ENCODE assay signal across 16 cellular contexts in genomic region chr22:31095637-31096249, GRCh38. TPM values are rescaled to one million over a fixed set of nuclear protein-coding genes. Genes with fewer than 3 reads are reported as not detected.
DNase-seq lines count a peak whose midpoint lies in the region; ATAC-seq and TF ChIP-seq lines count a peak whose summit lies in the region.
"Had no signal": no experiment of that assay in that cellular context is flagged by ENCODE, and none has a peak within 500 bp of the region (broad histone marks: within the 10 kb centered on the region; RNA-seq: fewer than 3 reads in every experiment).

No MANE protein-coding gene starts in this region.

- H3K27ac Mint-ChIP-seq in HFFc6 (peak overlapping the region; percentile 8; the same call in 1 of the 2 replicates), endothelial cell (ENCODE audit: unreplicated experiment) (peak overlapping the region; percentile 57)
- H3K27ac Mint-ChIP-seq: GM23338 had no signal

- peak overlapping the region; percentile 36 for H3K27ac ChIP-seq in psoas muscle
- peak overlapping the region; percentile 99 to 100 for H3K27ac ChIP-seq in tibial artery
- no peak overlapping the region for H3K27ac ChIP-seq in mesenchymal stem cell (ENCODE audit: low read length, poor library complexity, severe bottlenecking)
- H3K27ac ChIP-seq: A549; BLaER1 treated with 17β-estradiol and CSF1 and Interleukin-3, amounts not matched to agents 10 nM and 100 nM; PC-9 had no signal

- DNase-seq in HFFc6 (no peak), endothelial cell (ENCODE audit: low spot score) (no peak), psoas muscle (no peak), tibial artery (no peak), mesenchymal stem cell (no peak)
- DNase-seq in activated CD4-positive, alpha-beta T cell treated with anti-CD3 and anti-CD28 coated beads, Interleukin-2, amount 50 U/mL, for 1 hour: no peak
- DNase-seq: GF-D8, KBM-7, NCI-H146, NCI-H2081, NCI-H524, PC-9 had no signal

- H3K4me3 Mint-ChIP-seq in HFFc6: no peak overlapping the region
- H3K4me3 Mint-ChIP-seq in endothelial cell (ENCODE audit: unreplicated experiment): peak overlapping the region; percentile 57
- H3K4me3 Mint-ChIP-seq: GM23338 had no signal

- H3K4me1 Mint-ChIP-seq in HFFc6 (ENCODE audit: low read depth) (peaks cover 5% of the 10 kb centered on the region; the same call in 1 of the 2 replicates), endothelial cell (ENCODE audit: unreplicated experiment) (peaks cover 23% of the 10 kb centered on the region)

- ATAC-seq in psoas muscle (no peak), GM21367 (IDR thresholded peaks at IDR 0.05; ENCODE audit: unreplicated experiment) (no peak)
- ATAC-seq: A549 had no signal

- H3K23ac ChIP-seq in mesenchymal stem cell (ENCODE audit: low read length in 2 of 2): no peak overlapping the region

- no peak overlapping the region for H3K14ac ChIP-seq in mesenchymal stem cell (ENCODE audit: low read length in 2 of 2)

- no peak overlapping the region for H3K18ac ChIP-seq in mesenchymal stem cell (ENCODE audit: low read depth in 1 of 2, low read length in 2 of 2)

- H3K36me3 Mint-ChIP-seq in HFFc6 (ENCODE audit: low read depth) (peaks cover 23% of the 10 kb centered on the region), endothelial cell (ENCODE audit: low read depth, unreplicated experiment) (peaks cover 45% of the 10 kb centered on the region)

- intact Hi-C loops in psoas muscle (cut with DNase I): no loop called here
- intact Hi-C loops in tibial artery (cut with DNase I; ENCODE audit: low total_unique reads): no loop called here

- H3K4ac ChIP-seq in mesenchymal stem cell (ENCODE audit: low read depth in 1 of 2, low read length in 2 of 2): no peak overlapping the region

- H3K9ac ChIP-seq in mesenchymal stem cell (ENCODE audit: low read length): no peak overlapping the region
- H3K9ac ChIP-seq: BLaER1 treated with 17β-estradiol and CSF1 and Interleukin-3, amounts not matched to agents 10 nM and 100 nM had no signal

- no peak overlapping the region for H2AK5ac ChIP-seq in mesenchymal stem cell (ENCODE audit: low read length, severe bottlenecking)

- H3K27me3 Mint-ChIP-seq in HFFc6 (ENCODE audit: insufficient read depth): peaks cover 6% of the 10 kb centered on the region
- H3K27me3 Mint-ChIP-seq in endothelial cell (ENCODE audit: unreplicated experiment): peaks cover 12% of the 10 kb centered on the region

- peaks cover 50% of the 10 kb centered on the region for H3K79me1 ChIP-seq in mesenchymal stem cell (replicated peaks; ENCODE audit: low read length, poor library complexity, severe bottlenecking)

- H2AFZ ChIP-seq in mesenchymal stem cell (ENCODE audit: low read depth, low read length): no peak overlapping the region
- H2AFZ ChIP-seq: GM23338, PC-9 had no signal

- H2BK120ac ChIP-seq in mesenchymal stem cell (ENCODE audit: low read depth, low read length): no peak overlapping the region

- WGBS in psoas muscle, 3 donors: 86 to 93% (median 93%) methylated on average over 3 of the region's 3 CpGs
- 96% methylated on average over 3 of the region's 3 CpGs for WGBS in mesenchymal stem cell

- H3K4me3 ChIP-seq in psoas muscle: peak overlapping the region; percentile 18
- H3K4me3 ChIP-seq in tibial artery: no peak overlapping the region
- H3K4me3 ChIP-seq in mesenchymal stem cell (ENCODE audit: insufficient read depth in 1 of 2, low read depth in 1 of 2, low read length in 2 of 2): no peak overlapping the region
- H3K4me3 ChIP-seq: A549; BLaER1 treated with 17β-estradiol and CSF1 and Interleukin-3, amounts not matched to agents 10 nM and 100 nM; GM23338; PC-9 had no signal

- no peak overlapping the region for H4K8ac ChIP-seq in mesenchymal stem cell (ENCODE audit: low read length)

- H3K9me3 Mint-ChIP-seq in HFFc6 (no peaks in the 10 kb centered on the region), endothelial cell (ENCODE audit: unreplicated experiment) (no peaks in the 10 kb centered on the region)
- H3K9me3 Mint-ChIP-seq: GM23338 had no signal

- no peak overlapping the region for H2BK12ac ChIP-seq in mesenchymal stem cell (ENCODE audit: low read length in 2 of 2)

- no peak overlapping the region for H2BK5ac ChIP-seq in mesenchymal stem cell (ENCODE audit: low read depth, low read length, poor library complexity, severe bottlenecking)

- H3K4me1 ChIP-seq in psoas muscle (peaks cover 55% of the 10 kb centered on the region), tibial artery (peaks cover 5 to 99% (median 91%) of the 10 kb centered on the region in 4 donors), mesenchymal stem cell (ENCODE audit: control insufficient read depth, insufficient read depth, low read depth, low read length) (peaks cover 12% of the 10 kb centered on the region)
- H3K4me1 ChIP-seq: A549 had no signal

- H2BK15ac ChIP-seq in mesenchymal stem cell (ENCODE audit: low read depth, poor library complexity, severe bottlenecking): no peak overlapping the region

- H3K36me3 ChIP-seq in psoas muscle (ENCODE audit: insufficient read depth in 1 of 2, low read depth in 1 of 2) (peaks cover 0 to 86% of the 10 kb centered on the region in 2 donors), tibial artery (peaks cover 93 to 100% (median 100%) of the 10 kb centered on the region in 3 donors), mesenchymal stem cell (ENCODE audit: control insufficient read depth in 1 of 2, insufficient read depth in 2 of 2, low read depth in 1 of 2, low read length in 2 of 2) (peaks cover 95 to 97% of the 10 kb centered on the region in 2 experiments)

- TF ChIP-seq CTCF in HFFc6 (IDR thresholded peaks at IDR 0.05): no peak
- no peak for TF ChIP-seq CTCF in endothelial cell (IDR thresholded peaks at IDR 0.05; ENCODE audit: unreplicated experiment)
- TF ChIP-seq CTCF in psoas muscle (IDR thresholded peaks at IDR 0.05): no peak
- no peak for TF ChIP-seq CTCF in tibial artery (IDR thresholded peaks at IDR 0.05)

- no peak overlapping the region for H4K91ac ChIP-seq in mesenchymal stem cell (ENCODE audit: low read length)

- H3K4me2 ChIP-seq in mesenchymal stem cell (ENCODE audit: low read length, poor library complexity, severe bottlenecking): no peak overlapping the region
- H3K4me2 ChIP-seq: A549; BLaER1 treated with 17β-estradiol and CSF1 and Interleukin-3, amounts not matched to agents 10 nM and 100 nM; GM23338; PC-9 had no signal

- H3K27me3 ChIP-seq in psoas muscle (ENCODE audit: insufficient read depth in 3 of 3, low read length in 2 of 3) (no peaks in the 10 kb centered on the region), tibial artery (no peaks in the 10 kb centered on the region), mesenchymal stem cell (ENCODE audit: control insufficient read depth in 1 of 2, insufficient read depth in 1 of 2, low read length in 2 of 2) (no peaks in the 10 kb centered on the region)
- H3K27me3 ChIP-seq: BLaER1 treated with 17β-estradiol and CSF1 and Interleukin-3, amounts not matched to agents 10 nM and 100 nM had no signal

- H3K9me3 ChIP-seq in psoas muscle (no peaks in the 10 kb centered on the region), tibial artery (no peaks in the 10 kb centered on the region), mesenchymal stem cell (ENCODE audit: control insufficient read depth, low read length) (no peaks in the 10 kb centered on the region)
- H3K9me3 ChIP-seq: A549; BLaER1 treated with 17β-estradiol and CSF1 and Interleukin-3, amounts not matched to agents 10 nM and 100 nM had no signal

RNA-seq across cellular contexts. Expression of gene SELENOM, which starts 11.6 kb away (rescaled TPM):
- total RNA-seq in HFFc6 (2021; fragmentation: NEBNext Ultra II Directional; extraction: Animal tissue kit (Norgen Biotek cat#: 25700)): 100 to 1,000 TPM; 237 to 356 (median 265) TPM
- total RNA-seq in endothelial cell (ENCODE audit: unreplicated experiment) (35.4 TPM), psoas muscle (10 to 100 TPM; 45.4 to 68.2 (median 52.3) TPM)
- 10 to 100 TPM; 23.6 to 64.3 (median 44.0) TPM for polyA plus RNA-seq in psoas muscle
- polyA plus RNA-seq in mesenchymal stem cell (2013, experiment 1 of 2): 278 TPM
- polyA plus RNA-seq in mesenchymal stem cell (2013, experiment 2 of 2): 285 TPM

RNA-seq across cellular contexts. Expression of gene SMTN, which starts 14.6 kb away (rescaled TPM):
- 100 to 1,000 TPM; 201 to 329 (median 246) TPM for total RNA-seq in HFFc6 (2021; fragmentation: NEBNext Ultra II Directional; extraction: Animal tissue kit (Norgen Biotek cat#: 25700))
- total RNA-seq in endothelial cell (ENCODE audit: unreplicated experiment): 736 TPM
- 10 to 100 TPM; 33.6 to 79.3 (median 66.5) TPM for total RNA-seq in psoas muscle
- polyA plus RNA-seq in psoas muscle: 10 to 100 TPM; 23.0 to 43.4 (median 36.5) TPM
- 71.2 TPM for polyA plus RNA-seq in mesenchymal stem cell (2013, experiment 1 of 2)
- 67.2 TPM for polyA plus RNA-seq in mesenchymal stem cell (2013, experiment 2 of 2)

RNA-seq across cellular contexts. Expression of gene INPP5J, which starts 27.0 kb away (rescaled TPM):
- 1 to 10 TPM in 4 of 6 experiments, under 1 TPM in 2; 0.69 to 1.6 (median 1.0) TPM for total RNA-seq in HFFc6 (2021; fragmentation: NEBNext Ultra II Directional; extraction: Animal tissue kit (Norgen Biotek cat#: 25700))
- total RNA-seq in endothelial cell (ENCODE audit: unreplicated experiment) (2.8 TPM), psoas muscle (1 to 10 TPM; 1.3 to 4.4 (median 2.5) TPM)
- under 1 TPM; 0.14 to 0.65 (median 0.36) TPM for polyA plus RNA-seq in psoas muscle
- polyA plus RNA-seq in mesenchymal stem cell (2013, experiment 1 of 2): 2.2 TPM
- polyA plus RNA-seq in mesenchymal stem cell (2013, experiment 2 of 2): 2.2 TPM

RNA-seq across cellular contexts. Expression of gene PLA2G3, which starts 44.6 kb away (rescaled TPM):
- total RNA-seq in HFFc6 (2021; fragmentation: NEBNext Ultra II Directional; extraction: Animal tissue kit (Norgen Biotek cat#: 25700)): under 1 TPM in 1 of 6 experiments, not detected in 5; 0.05 TPM
- total RNA-seq in endothelial cell (ENCODE audit: unreplicated experiment) (2.8 TPM), psoas muscle (not detected)
- not detected for polyA plus RNA-seq in psoas muscle
- 1.2 TPM for polyA plus RNA-seq in mesenchymal stem cell (2013, experiment 1 of 2)
- 1.2 TPM for polyA plus RNA-seq in mesenchymal stem cell (2013, experiment 2 of 2)
- total RNA-seq: PC-9 had no signal
- polyA plus RNA-seq: A549 had no signal
